In genomic region chr6:105036371-105036770, GRCh38 we compare ENCODE assay signal across 14 cellular contexts.
DNase-seq lines count a peak whose midpoint lies in the region; ATAC-seq and TF ChIP-seq lines count a peak whose summit lies in the region.
"Had no signal": no experiment of that assay in that cellular context is flagged by ENCODE, and none has a peak within 500 bp of the region (broad histone marks: within the 10 kb centered on the region; RNA-seq: fewer than 3 reads in every experiment).

No MANE protein-coding gene starts in this region.

- H3K27me3 Mint-ChIP-seq in WTC11 (ENCODE audit: low read depth) = no peaks in the 10 kb centered on the region

- peaks cover 41% of the 10 kb centered on the region for H3K4me1 ChIP-seq in HUES64 (ENCODE audit: insufficient read depth, low read length)
- no peaks in the 10 kb centered on the region for H3K4me1 ChIP-seq in breast epithelium

- ATAC-seq in WTC11 = no peak
- ATAC-seq: SK-N-SH treated with all-trans-retinoic acid at 6 μM for 48 hours had no signal

- H3K27ac ChIP-seq in HUES64 (ENCODE audit: low read depth, low read length) = 0 out of 2 replicates have a peak overlapping the region, but pooled peaks have one; percentile 12
- no peak overlapping the region for H3K27ac ChIP-seq in breast epithelium
- H3K27ac ChIP-seq: C4-2B had no signal

- intact Hi-C loops in breast epithelium (cut with DNase I; ENCODE audit: low total_unique reads) = no loop called here

- H3K4me3 ChIP-seq in HUES64 (ENCODE audit: low read length) (no peak overlapping the region), breast epithelium (no peak overlapping the region)

- H3K27ac Mint-ChIP-seq in WTC11 = peak overlapping the region; percentile 48; the same call in 1 of the 2 replicates

- peak; percentile 21 for DNase-seq in Ammon's horn (ENCODE audit: low spot score)
- no peak for DNase-seq in WTC11 (ENCODE audit: low spot score)
- peak; percentile 1 for DNase-seq in midbrain (lab: John Stamatoyannopoulos, UW)
- DNase-seq in activated effector memory CD4-positive, alpha-beta T cell treated with Interleukin-2 at 50 U/mL for 16 hours = no peak
- no peak for DNase-seq in breast epithelium (ENCODE audit: low spot score in 2 of 2)
- no peak for DNase-seq in iPS-NIHi7 (ENCODE audit: extremely low spot score)
- DNase-seq in T-helper 9 cell = no peak
- DNase-seq: NCI-H2081; NK-92 treated with Interleukin-12 subunit alpha and Interleukin-12 subunit beta, amount 100 ng/mL, for 24 hours; SHP77 treated with DMSO at 0.1 percent for 48 hours had no signal

- H3K36me3 Mint-ChIP-seq in WTC11 = peaks cover 5% of the 10 kb centered on the region
- H3K36me3 Mint-ChIP-seq: IgD-negative memory B cell had no signal

- peaks cover 39% of the 10 kb centered on the region for H3K4me1 Mint-ChIP-seq in WTC11
- H3K4me1 Mint-ChIP-seq: IgD-negative memory B cell had no signal

- CTCF ChIA-PET in WTC11 (lab: Charles Lee) = interaction anchor here (1.1 to 2.5 kb wide), 2 partner anchors 12 to 42 kb away, joined by 3 to 6 read pairs; no protein-coding TSS in a partner anchor

- POLR2A ChIA-PET in WTC11 (lab: Charles Lee) = interaction anchor here (0.7 kb wide), 1 partner anchor 18 kb away, joined by 3 read pairs; no protein-coding TSS in a partner anchor

- H3K27me3 ChIP-seq in HUES64 (ENCODE audit: insufficient read depth, low read length) (no peaks in the 10 kb centered on the region), breast epithelium (no peaks in the 10 kb centered on the region)

- 89% methylated on average over 1 of the region's 1 CpG for WGBS in HUES64

- H3K36me3 ChIP-seq in HUES64 (ENCODE audit: insufficient read depth, low read length) (peaks cover 7% of the 10 kb centered on the region; the same call in 1 of the 2 replicates), breast epithelium (no peaks in the 10 kb centered on the region)

- H3K4me3 Mint-ChIP-seq in WTC11 = no peak overlapping the region
- H3K4me3 Mint-ChIP-seq: IgD-negative memory B cell had no signal

- H3K9me3 ChIP-seq in HUES64 (ENCODE audit: insufficient read depth, low read depth, low read length) (no peaks in the 10 kb centered on the region), breast epithelium (no peaks in the 10 kb centered on the region)

- TF ChIP-seq CTCF in WTC11 (IDR thresholded peaks at IDR 0.05) (no peak), breast epithelium (IDR thresholded peaks at IDR 0.05) (no peak)

- no peak for TF ChIP-seq POLR2A in breast epithelium (IDR thresholded peaks at IDR 0.05)

- H3K9ac ChIP-seq in HUES64 (ENCODE audit: low read depth, low read length) = no peak overlapping the region

- no peaks in the 10 kb centered on the region; the same call in 1 of the 2 replicates for H3K9me3 Mint-ChIP-seq in WTC11
- H3K9me3 Mint-ChIP-seq: IgD-negative memory B cell had no signal

TF ChIP-seq in WTC11, 78 proteins besides CTCF, POLR2A, EP300 and RAD21:
- TF ChIP-seq ZNF532 (CRISPR knock-in tag; IDR thresholded peaks at IDR 0.05; ENCODE audit: borderline replicate concordance) (no peak), ZNF671 (CRISPR knock-in tag; IDR thresholded peaks at IDR 0.05) (no peak), GABPB1 (CRISPR knock-in tag; IDR thresholded peaks at IDR 0.05) (no peak), ETV6 (CRISPR knock-in tag; IDR thresholded peaks at IDR 0.05) (no peak), RORB (CRISPR knock-in tag; IDR thresholded peaks at IDR 0.05) (no peak), ZNF317 (CRISPR knock-in tag; IDR thresholded peaks at IDR 0.05; ENCODE audit: borderline replicate concordance, low read depth) (no peak), MLX (CRISPR knock-in tag; IDR thresholded peaks at IDR 0.05) (no peak), NFATC4 (CRISPR knock-in tag; IDR thresholded peaks at IDR 0.05) (no peak), ZNF263 (CRISPR knock-in tag; IDR thresholded peaks at IDR 0.05; ENCODE audit: low read depth) (no peak), FOXJ3 (CRISPR knock-in tag; IDR thresholded peaks at IDR 0.05; ENCODE audit: borderline replicate concordance) (no peak), GRHL2 (CRISPR knock-in tag; IDR thresholded peaks at IDR 0.05; ENCODE audit: insufficient replicate concordance, severe bottlenecking) (no peak), ATF3 (CRISPR knock-in tag; conservative IDR thresholded peaks at IDR 0.05) (no peak), ZNF425 (CRISPR knock-in tag; conservative IDR thresholded peaks at IDR 0.05) (no peak), ZSCAN18 (CRISPR knock-in tag; IDR thresholded peaks at IDR 0.05) (no peak), USF1 (CRISPR knock-in tag; IDR thresholded peaks at IDR 0.05) (no peak), ZNF416 (CRISPR knock-in tag; IDR thresholded peaks at IDR 0.05) (no peak), ZBTB21 (CRISPR knock-in tag; IDR thresholded peaks at IDR 0.05; ENCODE audit: borderline replicate concordance) (no peak)

Comparison
In these comparisons a context has a peak if more than half of its experiments do, and no peak if none do; other contexts are left out.
1. DNase-seq: peak in Ammon's horn (single experiment) and midbrain (single experiment); none in WTC11 (single experiment), activated effector memory CD4-positive, alpha-beta T cell treated with Interleukin-2 at 50 U/mL for 16 hours (single experiment), breast epithelium (0 of 2), iPS-NIHi7 (single experiment) and T-helper 9 cell (single experiment).